1 cellular context compared by ENCODE assay signal in the genomic region with DNA sequence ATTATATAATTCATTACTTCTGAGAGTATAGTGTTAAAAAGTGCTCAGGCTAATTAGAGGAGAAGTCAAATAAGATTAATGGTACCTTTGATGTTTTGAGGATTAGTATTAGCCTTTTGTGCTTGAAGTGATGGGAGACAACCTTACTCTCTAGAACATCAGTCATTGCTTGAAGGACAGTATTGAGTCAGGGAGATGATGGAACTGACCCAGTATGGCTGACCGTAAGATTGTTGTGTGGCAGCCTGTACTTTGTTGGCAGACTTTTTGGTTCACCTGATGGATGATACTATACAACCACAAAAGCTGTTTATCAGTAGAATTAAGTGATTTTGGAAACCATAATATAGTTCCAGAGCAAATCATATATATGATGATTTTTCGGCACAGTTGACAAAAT.
TF ChIP-seq lines count a peak whose summit lies in the region.

No MANE protein-coding gene starts in this region.

TF ChIP-seq in HCT116, 20 proteins besides CTCF, POLR2A, EP300 and RAD21 (continued from another document):
- TF ChIP-seq, protein P1, sequence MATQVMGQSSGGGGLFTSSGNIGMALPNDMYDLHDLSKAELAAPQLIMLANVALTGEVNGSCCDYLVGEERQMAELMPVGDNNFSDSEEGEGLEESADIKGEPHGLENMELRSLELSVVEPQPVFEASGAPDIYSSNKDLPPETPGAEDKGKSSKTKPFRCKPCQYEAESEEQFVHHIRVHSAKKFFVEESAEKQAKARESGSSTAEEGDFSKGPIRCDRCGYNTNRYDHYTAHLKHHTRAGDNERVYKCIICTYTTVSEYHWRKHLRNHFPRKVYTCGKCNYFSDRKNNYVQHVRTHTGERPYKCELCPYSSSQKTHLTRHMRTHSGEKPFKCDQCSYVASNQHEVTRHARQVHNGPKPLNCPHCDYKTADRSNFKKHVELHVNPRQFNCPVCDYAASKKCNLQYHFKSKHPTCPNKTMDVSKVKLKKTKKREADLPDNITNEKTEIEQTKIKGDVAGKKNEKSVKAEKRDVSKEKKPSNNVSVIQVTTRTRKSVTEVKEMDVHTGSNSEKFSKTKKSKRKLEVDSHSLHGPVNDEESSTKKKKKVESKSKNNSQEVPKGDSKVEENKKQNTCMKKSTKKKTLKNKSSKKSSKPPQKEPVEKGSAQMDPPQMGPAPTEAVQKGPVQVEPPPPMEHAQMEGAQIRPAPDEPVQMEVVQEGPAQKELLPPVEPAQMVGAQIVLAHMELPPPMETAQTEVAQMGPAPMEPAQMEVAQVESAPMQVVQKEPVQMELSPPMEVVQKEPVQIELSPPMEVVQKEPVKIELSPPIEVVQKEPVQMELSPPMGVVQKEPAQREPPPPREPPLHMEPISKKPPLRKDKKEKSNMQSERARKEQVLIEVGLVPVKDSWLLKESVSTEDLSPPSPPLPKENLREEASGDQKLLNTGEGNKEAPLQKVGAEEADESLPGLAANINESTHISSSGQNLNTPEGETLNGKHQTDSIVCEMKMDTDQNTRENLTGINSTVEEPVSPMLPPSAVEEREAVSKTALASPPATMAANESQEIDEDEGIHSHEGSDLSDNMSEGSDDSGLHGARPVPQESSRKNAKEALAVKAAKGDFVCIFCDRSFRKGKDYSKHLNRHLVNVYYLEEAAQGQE (IDR thresholded peaks at IDR 0.05; ENCODE audit: low read depth): no peak
- TF ChIP-seq, protein P2, sequence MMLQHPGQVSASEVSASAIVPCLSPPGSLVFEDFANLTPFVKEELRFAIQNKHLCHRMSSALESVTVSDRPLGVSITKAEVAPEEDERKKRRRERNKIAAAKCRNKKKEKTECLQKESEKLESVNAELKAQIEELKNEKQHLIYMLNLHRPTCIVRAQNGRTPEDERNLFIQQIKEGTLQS (IDR thresholded peaks at IDR 0.05): no peak
- TF ChIP-seq POLR2AphosphoS5 (IDR thresholded peaks at IDR 0.05; ENCODE audit: low read depth, low read length): no peak
- TF ChIP-seq EZH2 (IDR thresholded peaks at IDR 0.05): no peak
- TF ChIP-seq ZFX (IDR thresholded peaks at IDR 0.05): no peak
- no peak for TF ChIP-seq ELF1 (IDR thresholded peaks at IDR 0.05; ENCODE audit: borderline replicate concordance, low read depth)
